ENCODE assay signal across 17 cellular contexts in the genomic region with DNA sequence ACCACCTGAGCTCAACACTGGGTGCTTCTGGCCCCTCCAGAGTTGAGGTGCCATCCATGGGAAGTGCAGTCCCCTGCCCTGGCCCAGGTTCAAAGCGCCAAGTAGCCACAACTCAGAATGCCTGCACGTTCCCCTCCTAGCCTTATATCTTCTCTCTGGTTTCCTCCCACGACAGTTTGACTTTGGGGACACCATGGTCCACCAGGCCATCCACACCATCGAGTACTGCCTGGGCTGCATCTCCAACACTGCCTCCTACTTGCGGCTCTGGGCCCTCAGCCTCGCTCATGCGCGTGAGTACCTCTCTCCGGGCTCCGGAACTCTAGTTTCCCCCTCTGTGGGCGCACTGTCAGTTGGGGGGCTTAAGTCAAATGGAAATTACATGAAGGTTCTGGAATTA. TPM values are rescaled to one million over a fixed set of nuclear protein-coding genes. Genes with fewer than 3 reads are reported as not detected.
A peak's percentile ranks its signal among the peaks of the same experiment; 100 is the strongest.
DNase-seq lines count a peak whose midpoint lies in the region; TF ChIP-seq lines count a peak whose summit lies in the region.
"Had no signal": no experiment of that assay in that cellular context is flagged by ENCODE, and none has a peak within 500 bp of the region (broad histone marks: within the 10 kb centered on the region; RNA-seq: fewer than 3 reads in every experiment).

No MANE protein-coding gene starts in this region.

- TF ChIP-seq CTCF in adrenal gland (IDR thresholded peaks at IDR 0.05) (no peak), esophagus muscularis mucosa (IDR thresholded peaks at IDR 0.05) (no peak), parathyroid adenoma (IDR thresholded peaks at IDR 0.05) (no peak), type B pancreatic cell (conservative IDR thresholded peaks at IDR 0.05) (no peak), osteocyte (IDR thresholded peaks at IDR 0.05) (no peak)

- intact Hi-C loops in adrenal gland (cut with DNase I) (loop anchor here in 1 of 2 donors (10.0 kb wide), 1 partner anchor 189 kb away; no protein-coding TSS in a partner anchor), esophagus muscularis mucosa (cut with DNase I) (no loop called here)

- TF ChIP-seq POLR2A in adrenal gland (IDR thresholded peaks at IDR 0.05) (no peak), esophagus muscularis mucosa (IDR thresholded peaks at IDR 0.05; ENCODE audit: low read depth) (no peak)

- H3K36me3 ChIP-seq in adrenal gland (replicated peaks in 1 of 2) (peaks cover 0 to 59% of the 10 kb centered on the region in 2 donors), esophagus muscularis mucosa (peaks cover 12 to 60% (median 48%) of the 10 kb centered on the region in 4 donors), parathyroid adenoma (ENCODE audit: control insufficient read depth, insufficient read depth, low read length) (no peaks in the 10 kb centered on the region)

- H3K36me3 Mint-ChIP-seq in type B pancreatic cell (peaks cover 18% of the 10 kb centered on the region), osteocyte (ENCODE audit: unreplicated experiment) (peaks cover 19% of the 10 kb centered on the region)

- TF ChIP-seq EP300 in esophagus muscularis mucosa (IDR thresholded peaks at IDR 0.05) = no peak

- H3K4me3 Mint-ChIP-seq in type B pancreatic cell (no peak overlapping the region), osteocyte (ENCODE audit: unreplicated experiment) (no peak overlapping the region)

- no peak overlapping the region for H2AFZ ChIP-seq in parathyroid adenoma

- no peaks in the 10 kb centered on the region for H3K9me3 ChIP-seq in adrenal gland (replicated peaks in 1 of 3)
- H3K9me3 ChIP-seq in esophagus muscularis mucosa = no peaks in the 10 kb centered on the region
- no peaks in the 10 kb centered on the region for H3K9me3 ChIP-seq in parathyroid adenoma (ENCODE audit: control insufficient read depth, low read length)
- H3K9me3 ChIP-seq: suprapubic skin had no signal

- H3K4me3 ChIP-seq in adrenal gland (no peak overlapping the region), esophagus muscularis mucosa (no peak overlapping the region), parathyroid adenoma (ENCODE audit: low read depth, low read length) (no peak overlapping the region)
- H3K4me3 ChIP-seq: suprapubic skin had no signal

- no peak for DNase-seq in adrenal gland
- DNase-seq in esophagus muscularis mucosa (ENCODE audit: extremely low spot score) = no peak
- DNase-seq in type B pancreatic cell (ENCODE audit: extremely low spot score, unreplicated experiment) = no peak
- DNase-seq in kidney glomerular epithelial cell (lab: John Stamatoyannopoulos, UW) = no peak
- no peak for DNase-seq in SKM-1 (lab: John Stamatoyannopoulos, UW; ENCODE audit: unreplicated experiment)
- no peak for DNase-seq in osteocyte (ENCODE audit: extremely low spot score, unreplicated experiment)
- DNase-seq: activated CD4-positive, alpha-beta T cell treated with anti-CD3 and anti-CD28 coated beads for 4 hours; activated effector memory CD4-positive, alpha-beta T cell treated with Interleukin-2 at 50 U/mL for 16 hours; amniotic stem cell; hypothalamus; MV-4-11; NCI-H2029; NCI-H524; nucleus accumbens; stimulated activated CD4-positive, alpha-beta T cell treated with anti-CD3 and anti-CD28 coated beads, Interleukin-2, amount 100 ng/mL, for 24 hours had no signal

- no peaks in the 10 kb centered on the region for H3K79me2 ChIP-seq in parathyroid adenoma

- WGBS in adrenal gland, 4 donors = 92 to 97% (median 95%) methylated on average over 11 of the region's 11 CpGs
- over 99% methylated on average over 11 of the region's 11 CpGs for WGBS in esophagus muscularis mucosa

- H3K27ac Mint-ChIP-seq in type B pancreatic cell (peak overlapping the region; percentile 21), osteocyte (ENCODE audit: unreplicated experiment) (no peak overlapping the region)

- peaks cover 17% of the 10 kb centered on the region for H3K4me1 Mint-ChIP-seq in type B pancreatic cell (ENCODE audit: unreplicated experiment)
- H3K4me1 Mint-ChIP-seq in osteocyte (ENCODE audit: unreplicated experiment) = peaks cover 34% of the 10 kb centered on the region

- H3K9ac ChIP-seq in parathyroid adenoma = no peak overlapping the region

- H3K9me3 Mint-ChIP-seq in type B pancreatic cell (no peaks in the 10 kb centered on the region), osteocyte (ENCODE audit: unreplicated experiment) (no peaks in the 10 kb centered on the region)

- H3K27ac ChIP-seq in adrenal gland (peak overlapping the region in 4 of 5 donors; percentile 18 to 78 (median 43)), esophagus muscularis mucosa (replicated peaks in 1 of 4) (peak overlapping the region; percentile 52 to 96 (median 69)), parathyroid adenoma (peak overlapping the region; percentile 47)
- H3K27ac ChIP-seq: suprapubic skin had no signal

- H3K27me3 ChIP-seq in adrenal gland (no peaks in the 10 kb centered on the region), esophagus muscularis mucosa (no peaks in the 10 kb centered on the region), parathyroid adenoma (ENCODE audit: control insufficient read depth, insufficient read depth, low read length) (no peaks in the 10 kb centered on the region)
- H3K27me3 ChIP-seq: suprapubic skin had no signal

- H3K27me3 Mint-ChIP-seq in type B pancreatic cell = no peaks in the 10 kb centered on the region
- H3K27me3 Mint-ChIP-seq in osteocyte (ENCODE audit: unreplicated experiment) = no peaks in the 10 kb centered on the region

- H3K4me1 ChIP-seq in adrenal gland (replicated peaks in 1 of 2) = peaks cover 18 to 38% of the 10 kb centered on the region in 2 donors
- peaks cover 44 to 61% (median 50%) of the 10 kb centered on the region in 4 donors for H3K4me1 ChIP-seq in esophagus muscularis mucosa
- H3K4me1 ChIP-seq in parathyroid adenoma = peaks cover 9% of the 10 kb centered on the region

- H3K4me2 ChIP-seq in parathyroid adenoma (ENCODE audit: low read length) = no peak overlapping the region

RNA-seq across cellular contexts. Expression of gene NAGLU, which starts 22.4 kb away (rescaled TPM):
- total RNA-seq in adrenal gland = 100 to 1,000 TPM in 1 of 8 donors, 10 to 100 TPM in 7; 44.9 to 115 (median 66.1) TPM
- 10 to 100 TPM; 12.4 to 47.4 (median 39.5) TPM for polyA plus RNA-seq in adrenal gland
- 10 to 100 TPM; 27.8 to 36.6 (median 31.8) TPM for total RNA-seq in esophagus muscularis mucosa
- 24.0 and 26.5 TPM in 2 replicates for total RNA-seq in type B pancreatic cell (ENCODE audit: low replicate concordance)
- 86.5 and 96.6 TPM in 2 replicates for total RNA-seq in osteocyte

RNA-seq across cellular contexts. Expression of gene HSD17B1, which starts 39.0 kb away (rescaled TPM):
- total RNA-seq in adrenal gland (1 to 10 TPM in 7 of 8 donors, under 1 TPM in 1; 0.60 to 3.0 (median 2.1) TPM), esophagus muscularis mucosa (1 to 10 TPM in 1 of 4 donors, under 1 TPM in 3; 0.13 to 2.5 (median 0.62) TPM), type B pancreatic cell (ENCODE audit: low replicate concordance) (2.2 and 2.7 TPM in 2 replicates), osteocyte (1.2 and 1.4 TPM in 2 replicates)
- polyA plus RNA-seq in adrenal gland = 1 to 10 TPM in 2 of 3 donors, under 1 TPM in 1; 0.22 to 7.6 (median 3.6) TPM

RNA-seq across cellular contexts. Expression of gene COASY, which starts 48.3 kb away (rescaled TPM):
- total RNA-seq in adrenal gland (100 to 1,000 TPM in 4 of 8 donors, 10 to 100 TPM in 4; 55.9 to 148 (median 91.8) TPM), esophagus muscularis mucosa (10 to 100 TPM; 13.4 to 27.5 (median 22.4) TPM), type B pancreatic cell (ENCODE audit: low replicate concordance) (78.0 and 80.8 TPM in 2 replicates), osteocyte (51.7 and 62.7 TPM in 2 replicates)
- 100 to 1,000 TPM in 2 of 3 donors, 10 to 100 TPM in 1; 65.5 to 192 (median 130) TPM for polyA plus RNA-seq in adrenal gland

RNA-seq across cellular contexts. Expression of gene MLX, which starts 53.2 kb away (rescaled TPM):
- total RNA-seq in adrenal gland (10 to 100 TPM; 34.2 to 58.8 (median 47.1) TPM), esophagus muscularis mucosa (10 to 100 TPM; 24.9 to 34.5 (median 29.3) TPM), type B pancreatic cell (ENCODE audit: low replicate concordance) (31.3 and 32.3 TPM in 2 replicates), osteocyte (34.6 and 35.8 TPM in 2 replicates)
- 10 to 100 TPM; 46.0 to 95.0 (median 52.6) TPM for polyA plus RNA-seq in adrenal gland

RNA-seq across cellular contexts. Expression of gene ATP6V0A1, which starts 55.0 kb away (rescaled TPM):
- 100 to 1,000 TPM in 3 of 8 donors, 10 to 100 TPM in 5; 42.9 to 126 (median 97.0) TPM for total RNA-seq in adrenal gland
- 100 to 1,000 TPM in 1 of 3 donors, 10 to 100 TPM in 2; 61.6 to 126 (median 81.6) TPM for polyA plus RNA-seq in adrenal gland
- total RNA-seq in esophagus muscularis mucosa = 10 to 100 TPM; 51.9 to 74.9 (median 63.9) TPM
- 65.5 and 69.4 TPM in 2 replicates for total RNA-seq in type B pancreatic cell (ENCODE audit: low replicate concordance)
- total RNA-seq in osteocyte = 63.2 and 67.1 TPM in 2 replicates
